18 cellular contexts compared by ENCODE assay signal in genomic region chr20:389220-389619, GRCh38. TPM values are rescaled to one million over a fixed set of nuclear protein-coding genes. Genes with fewer than 3 reads are reported as not detected.
DNase-seq lines count a peak whose midpoint lies in the region; ATAC-seq and TF ChIP-seq lines count a peak whose summit lies in the region.
"Had no signal": no experiment of that assay in that cellular context is flagged by ENCODE, and none has a peak within 500 bp of the region (broad histone marks: within the 10 kb centered on the region; RNA-seq: fewer than 3 reads in every experiment).

No MANE protein-coding gene starts in this region.

- no peak for TF ChIP-seq POLR2A in heart left ventricle (IDR thresholded peaks at IDR 0.05)

- H3K4me2 ChIP-seq in neuronal stem cell (ENCODE audit: insufficient read depth, low read length, poor library complexity, severe bottlenecking): no peak overlapping the region

- H3K14ac ChIP-seq in neuronal stem cell (ENCODE audit: low read length): no peak overlapping the region

- 64 to 74% (median 70%) methylated on average over 6 of the region's 6 CpGs for WGBS in heart left ventricle, 4 donors
- WGBS in neuronal stem cell (ENCODE audit: extremely low coverage in 2 of 2, insufficient read length in 2 of 2, insufficient replicate concordance in 1 of 2), 2 donors: no CpG with 5 or more reads among the region's 6 CpGs

- H4K8ac ChIP-seq in neuronal stem cell (ENCODE audit: low read depth, low read length): no peak overlapping the region

- CTCF ChIA-PET in Calu3 (lab: Charles Lee): no interaction called here

- H3K4me1 ChIP-seq in heart left ventricle (no peaks in the 10 kb centered on the region), neuronal stem cell (ENCODE audit: control insufficient read depth in 2 of 2, insufficient read depth in 1 of 2, low read depth in 1 of 2, low read length in 2 of 2) (no peaks in the 10 kb centered on the region), SJCRH30 (no peaks in the 10 kb centered on the region)

- H3K27ac Mint-ChIP-seq in Calu3 (ENCODE audit: unreplicated experiment): peak overlapping the region; percentile 71
- peak overlapping the region; percentile 68 for H3K27ac Mint-ChIP-seq in stimulated activated naive B cell treated with anti-CD40 and anti-IgM and Interleukin-4, amounts not matched to agents 10 μg/mL and 1 μg/mL and 100 μg/mL, for 72 hours
- H3K27ac Mint-ChIP-seq: CD8-positive, alpha-beta T cell had no signal

- H3K18ac ChIP-seq in neuronal stem cell (ENCODE audit: low read length): no peak overlapping the region

- peaks cover 0 to 60% (median 4%) of the 10 kb centered on the region in 9 donors for H3K36me3 ChIP-seq in heart left ventricle
- H3K36me3 ChIP-seq in neuronal stem cell (replicated peaks in 1 of 2; ENCODE audit: control insufficient read depth in 2 of 2, insufficient read depth in 2 of 2, low read length in 2 of 2): peaks cover 3 to 41% of the 10 kb centered on the region in 2 donors
- H3K36me3 ChIP-seq in SJCRH30: 0 out of 2 replicates have a peak, but pooled peaks cover 4% of the 10 kb centered on the region
- H3K36me3 ChIP-seq: MG63 had no signal

- ATAC-seq in heart left ventricle: peak in 3 of 4 donors; percentile 42 to 58 (median 52)
- ATAC-seq in stimulated activated naive B cell treated with anti-CD40 and anti-IgM and Interleukin-4, amounts not matched to agents 10 μg/mL and 1 μg/mL and 100 μg/mL, for 72 hours (replicated peaks): no peak
- ATAC-seq: CD8-positive, alpha-beta T cell had no signal

- no peak overlapping the region for H3K23ac ChIP-seq in neuronal stem cell (ENCODE audit: low read depth, low read length, poor library complexity)

- peaks cover 18% of the 10 kb centered on the region for H3K4me1 Mint-ChIP-seq in Calu3 (ENCODE audit: low read depth, unreplicated experiment)
- H3K4me1 Mint-ChIP-seq in stimulated activated naive B cell treated with anti-CD40 and anti-IgM and Interleukin-4, amounts not matched to agents 10 μg/mL and 1 μg/mL and 100 μg/mL, for 72 hours: peaks cover 5 to 6% of the 10 kb centered on the region in 2 donors

- no peak overlapping the region for H2AFZ ChIP-seq in neuronal stem cell (ENCODE audit: low read length)

- no peak overlapping the region for H2AK5ac ChIP-seq in neuronal stem cell (ENCODE audit: low read depth, low read length)

- H3K4ac ChIP-seq in neuronal stem cell (ENCODE audit: low read length): no peak overlapping the region

- no peak overlapping the region for H2BK5ac ChIP-seq in neuronal stem cell (ENCODE audit: low read length)

- intact Hi-C loops in heart left ventricle (cut with DNase I): no loop called here
- intact Hi-C loops in cardiac septum (cut with DNase I): no loop called here
- intact Hi-C loops in Calu3 (cut with micrococcal nuclease; ENCODE audit: unreplicated experiment): no loop called here

- H3K4me3 Mint-ChIP-seq in Calu3 (ENCODE audit: low read depth, unreplicated experiment): peak overlapping the region; percentile 7
- no peak overlapping the region for H3K4me3 Mint-ChIP-seq in stimulated activated naive B cell treated with anti-CD40 and anti-IgM and Interleukin-4, amounts not matched to agents 10 μg/mL and 1 μg/mL and 100 μg/mL, for 72 hours
- H3K4me3 Mint-ChIP-seq: CD8-positive, alpha-beta T cell had no signal

- H3K36me3 Mint-ChIP-seq in Calu3 (ENCODE audit: insufficient read depth, unreplicated experiment): peaks cover 98% of the 10 kb centered on the region
- peaks cover 48 to 51% of the 10 kb centered on the region in 2 donors for H3K36me3 Mint-ChIP-seq in stimulated activated naive B cell treated with anti-CD40 and anti-IgM and Interleukin-4, amounts not matched to agents 10 μg/mL and 1 μg/mL and 100 μg/mL, for 72 hours

- H3K9me3 Mint-ChIP-seq in Calu3 (ENCODE audit: low read depth, unreplicated experiment): no peaks in the 10 kb centered on the region
- no peaks in the 10 kb centered on the region for H3K9me3 Mint-ChIP-seq in stimulated activated naive B cell treated with anti-CD40 and anti-IgM and Interleukin-4, amounts not matched to agents 10 μg/mL and 1 μg/mL and 100 μg/mL, for 72 hours
- H3K9me3 Mint-ChIP-seq: CD8-positive, alpha-beta T cell had no signal

- H3K27me3 ChIP-seq in heart left ventricle: no peaks in the 10 kb centered on the region
- no peaks in the 10 kb centered on the region for H3K27me3 ChIP-seq in neuronal stem cell (ENCODE audit: control insufficient read depth in 3 of 3, insufficient read depth in 3 of 3, low read depth in 1 of 3, low read length in 3 of 3)
- H3K27me3 ChIP-seq in SJCRH30: no peaks in the 10 kb centered on the region
- H3K27me3 ChIP-seq: MG63 had no signal

- H3K27me3 Mint-ChIP-seq in Calu3 (ENCODE audit: unreplicated experiment): no peaks in the 10 kb centered on the region
- no peaks in the 10 kb centered on the region for H3K27me3 Mint-ChIP-seq in stimulated activated naive B cell treated with anti-CD40 and anti-IgM and Interleukin-4, amounts not matched to agents 10 μg/mL and 1 μg/mL and 100 μg/mL, for 72 hours

- no peak overlapping the region for H4K91ac ChIP-seq in neuronal stem cell (ENCODE audit: low read depth, low read length, poor library complexity)

- BruUV-seq in Calu3 (replicated peaks; lab: Mats Ljungman, UMichigan): no TSS peak

- H3K4me3 ChIP-seq in heart left ventricle (no peak overlapping the region), neuronal stem cell (ENCODE audit: low read length in 2 of 2) (no peak overlapping the region), SJCRH30 (no peak overlapping the region)
- H3K4me3 ChIP-seq: MG63 had no signal

- DNase-seq in heart left ventricle: peak in 1 of 5 donors; percentile 42
- no peak for DNase-seq in cardiac septum (ENCODE audit: low spot score)
- no peak for DNase-seq in Calu3
- DNase-seq in epithelial cell of prostate (ENCODE audit: low read depth, low spot score): no peak
- DNase-seq in stimulated activated naive B cell treated with anti-CD40 and anti-IgM and Interleukin-4, amounts not matched to agents 10 μg/mL and 1 μg/mL and 100 μg/mL, for 72 hours: no peak
- no peak for DNase-seq in KG1 (lab: John Stamatoyannopoulos, UW)
- DNase-seq in neuronal stem cell (ENCODE audit: low spot score): no peak
- no peak for DNase-seq in SJCRH30
- DNase-seq: CD8-positive, alpha-beta T cell; GF-D8; GOT3; MG63; NCI-H1092 treated with DMSO at 0.1 percent for 48 hours; NCI-H2107; NCI-H526 treated with DMSO at 0.1 percent for 48 hours; NK-92 treated with Interleukin-12 subunit alpha and Interleukin-12 subunit beta, amount 100 ng/mL, for 24 hours; OCI-M1; SW 1271 had no signal

- H3K9ac ChIP-seq in neuronal stem cell (ENCODE audit: low read depth, low read length, poor library complexity): no peak overlapping the region

- H3K9me3 ChIP-seq in heart left ventricle: no peaks in the 10 kb centered on the region
- no peaks in the 10 kb centered on the region for H3K9me3 ChIP-seq in neuronal stem cell (replicated peaks in 1 of 2; ENCODE audit: control insufficient read depth in 2 of 2, insufficient read depth in 1 of 2, low read depth in 1 of 2, low read length in 2 of 2)
- H3K9me3 ChIP-seq in SJCRH30 (replicated peaks): no peaks in the 10 kb centered on the region
- H3K9me3 ChIP-seq: MG63 had no signal

- no peak overlapping the region for H2BK12ac ChIP-seq in neuronal stem cell (ENCODE audit: low read length)

- no peak overlapping the region for H2BK15ac ChIP-seq in neuronal stem cell (ENCODE audit: low read length)

- no peaks in the 10 kb centered on the region for H3K79me1 ChIP-seq in neuronal stem cell (ENCODE audit: low read depth, low read length)

- H3K27ac ChIP-seq in heart left ventricle (no peak overlapping the region), epithelial cell of prostate (peak overlapping the region; percentile 100), neuronal stem cell (replicated peaks; ENCODE audit: low read length) (no peak overlapping the region), SJCRH30 (no peak overlapping the region)

- no peak for TF ChIP-seq CTCF in heart left ventricle (IDR thresholded peaks at IDR 0.05)
- no peak for TF ChIP-seq CTCF in Calu3 (IDR thresholded peaks at IDR 0.05; ENCODE audit: unreplicated experiment)

- H2BK120ac ChIP-seq in neuronal stem cell (ENCODE audit: low read depth, low read length): no peak overlapping the region

RNA-seq across cellular contexts. Expression of gene TRIB3, which starts 8.7 kb away (rescaled TPM):
- total RNA-seq in heart left ventricle (1 to 10 TPM in 7 of 9 donors, under 1 TPM in 2; 0.47 to 4.9 (median 1.2) TPM), cardiac septum (1.3 TPM), Calu3 (2022) (47.2 and 53.0 TPM in 2 replicates)
- polyA plus RNA-seq in heart left ventricle: 1 to 10 TPM in 1 of 2 donors, under 1 TPM in 1; 0.61 to 5.9 TPM
- polyA plus RNA-seq in neuronal stem cell (2013, experiment 1 of 2): 5.1 TPM
- 4.6 TPM for polyA plus RNA-seq in neuronal stem cell (2013, experiment 2 of 2)
- total RNA-seq in SJCRH30 (2014; rRNA removed; shearing (Covaris generic)): 11.3 and 12.4 TPM in 2 replicates

RNA-seq across cellular contexts. Expression of gene RBCK1, which starts 18.9 kb away (rescaled TPM):
- total RNA-seq in heart left ventricle (10 to 100 TPM; 37.0 to 77.7 (median 47.1) TPM), cardiac septum (44.3 TPM), Calu3 (2022) (142 and 144 TPM in 2 replicates)
- 10 to 100 TPM; 50.6 to 60.9 TPM for polyA plus RNA-seq in heart left ventricle
- polyA plus RNA-seq in neuronal stem cell (2013, experiment 1 of 2): 33.0 TPM
- polyA plus RNA-seq in neuronal stem cell (2013, experiment 2 of 2): 31.6 TPM
- total RNA-seq in SJCRH30 (2014; rRNA removed; shearing (Covaris generic)): 26.1 and 28.5 TPM in 2 replicates

RNA-seq across cellular contexts. Expression of gene NRSN2, which starts 42.3 kb away (rescaled TPM):
- total RNA-seq in heart left ventricle (10 to 100 TPM; 13.8 to 49.5 (median 23.4) TPM), cardiac septum (23.9 TPM), Calu3 (2022) (0.42 and 0.51 TPM in 2 replicates)
- 10 to 100 TPM; 32.4 to 33.2 TPM for polyA plus RNA-seq in heart left ventricle
- 27.7 TPM for polyA plus RNA-seq in neuronal stem cell (2013, experiment 1 of 2)
- polyA plus RNA-seq in neuronal stem cell (2013, experiment 2 of 2): 26.1 TPM
- total RNA-seq in SJCRH30 (2014; rRNA removed; shearing (Covaris generic)): 13.2 and 14.9 TPM in 2 replicates

Comparison
In these comparisons a context has a peak if more than half of its experiments do, and no peak if none do; other contexts are left out.
1. ATAC-seq: peak in heart left ventricle (3 of 4); none in stimulated activated naive B cell treated with anti-CD40 and anti-IgM and Interleukin-4, amounts not matched to agents 10 μg/mL and 1 μg/mL and 100 μg/mL, for 72 hours (0 of 2).